In the genomic region with DNA sequence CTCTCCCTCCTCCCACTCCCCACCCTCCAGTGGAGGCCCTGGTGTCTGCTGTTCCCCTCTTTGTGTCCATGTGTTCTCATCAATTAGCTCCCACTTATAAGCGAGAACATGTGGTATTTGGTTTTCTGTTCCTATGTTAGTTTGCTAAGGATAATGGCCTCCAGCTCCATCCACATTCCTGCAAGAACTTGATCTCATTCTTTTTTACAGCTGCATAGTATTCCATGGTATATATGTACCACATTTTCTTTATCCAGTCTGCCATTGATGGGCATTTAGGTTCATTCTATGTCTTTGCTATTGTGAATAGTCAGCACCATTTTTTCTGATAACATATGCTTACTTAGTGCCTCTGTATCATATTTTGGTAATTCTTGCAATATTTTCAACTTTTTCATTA, we compare ENCODE assay signal across 7 cellular contexts. TPM values are rescaled to one million over a fixed set of nuclear protein-coding genes. Genes with fewer than 3 reads are reported as not detected.
A peak's percentile ranks its signal among the peaks of the same experiment; 100 is the strongest.
DNase-seq lines count a peak whose midpoint lies in the region; ATAC-seq and TF ChIP-seq lines count a peak whose summit lies in the region.
"Not testable (repeated sequence)": the region's sequence is repeated elsewhere in the genome, so short reads cannot be mapped to it uniquely, and the experiment has no call there.
"Had no signal": no experiment of that assay in that cellular context is flagged by ENCODE, and none has a peak within 500 bp of the region (broad histone marks: within the 10 kb centered on the region; RNA-seq: fewer than 3 reads in every experiment).

No MANE protein-coding gene starts in this region.

- H3K4me3 ChIP-seq in thyroid gland (replicated peaks in 1 of 3) = not testable (repeated sequence)

- TF ChIP-seq POLR2A in thyroid gland (IDR thresholded peaks at IDR 0.05) = not testable (repeated sequence)

- H3K4me1 ChIP-seq in thyroid gland = peaks cover 62 to 83% of the 10 kb centered on the region in 2 donors

- H3K27ac ChIP-seq in thyroid gland = peak overlapping the region; percentile 80 to 85 (median 81)

- not testable (repeated sequence) for DNase-seq in T-helper 17 cell; central memory CD8-positive, alpha-beta T cell (ENCODE audit: low spot score in 2 of 2); immature natural killer cell; natural killer cell treated with Interleukin-12 subunit alpha and Interleukin-12 subunit beta and Interleukin-15 and Interleukin-18, amount 100 ng/mL, for 72 hours (ENCODE audit: low spot score); thyroid gland

- H3K27ac Mint-ChIP-seq in IgD-negative memory B cell (peak overlapping the region in 2 of 3 donors; percentile 12 to 80), T-helper 17 cell (peak overlapping the region; percentile 94), immature natural killer cell (peak overlapping the region in 4 of 6 donors; percentile 69 to 91 (median 87))
- peak overlapping the region; percentile 91 for H3K27ac Mint-ChIP-seq in central memory CD8-positive, alpha-beta T cell (ENCODE audit: low read depth)
- peak overlapping the region; percentile 21 to 46 for H3K27ac Mint-ChIP-seq in natural killer cell treated with Interleukin-12 subunit alpha and Interleukin-12 subunit beta and Interleukin-15 and Interleukin-18, amount 100 ng/mL, for 72 hours

- H3K4me1 Mint-ChIP-seq in IgD-negative memory B cell (peaks cover 27 to 40% (median 39%) of the 10 kb centered on the region in 3 donors), T-helper 17 cell (peaks cover 30% of the 10 kb centered on the region), immature natural killer cell (peaks cover 37 to 48% of the 10 kb centered on the region in 2 donors)
- peaks cover 47% of the 10 kb centered on the region for H3K4me1 Mint-ChIP-seq in central memory CD8-positive, alpha-beta T cell
- peaks cover 30 to 37% of the 10 kb centered on the region in 2 donors for H3K4me1 Mint-ChIP-seq in natural killer cell treated with Interleukin-12 subunit alpha and Interleukin-12 subunit beta and Interleukin-15 and Interleukin-18, amount 100 ng/mL, for 72 hours (ENCODE audit: low read depth in 2 of 2)

- not testable (repeated sequence) for H3K27me3 Mint-ChIP-seq in IgD-negative memory B cell; T-helper 17 cell; central memory CD8-positive, alpha-beta T cell; immature natural killer cell (ENCODE audit: low read depth in 3 of 3); natural killer cell treated with Interleukin-12 subunit alpha and Interleukin-12 subunit beta and Interleukin-15 and Interleukin-18, amount 100 ng/mL, for 72 hours

- not testable (repeated sequence) for H3K9me3 ChIP-seq in T-helper 17 cell (ENCODE audit: control insufficient read depth, low read length, poor library complexity, severe bottlenecking); thyroid gland

- ATAC-seq in T-helper 17 cell; central memory CD8-positive, alpha-beta T cell (replicated peaks; ENCODE audit: extremely low read depth, poor library complexity, severe bottlenecking); natural killer cell treated with Interleukin-12 subunit alpha and Interleukin-12 subunit beta and Interleukin-15 and Interleukin-18, amount 100 ng/mL, for 72 hours: not testable (repeated sequence)

- not testable (repeated sequence) for H3K27me3 ChIP-seq in thyroid gland

- not testable (repeated sequence) for H3K9me3 Mint-ChIP-seq in IgD-negative memory B cell; central memory CD8-positive, alpha-beta T cell; immature natural killer cell; natural killer cell treated with Interleukin-12 subunit alpha and Interleukin-12 subunit beta and Interleukin-15 and Interleukin-18, amount 100 ng/mL, for 72 hours

- WGBS in thyroid gland, 2 donors = 93 to 95% methylated on average over 1 of the region's 1 CpG

- H3K36me3 Mint-ChIP-seq in IgD-negative memory B cell; T-helper 17 cell (ENCODE audit: low read depth); central memory CD8-positive, alpha-beta T cell (ENCODE audit: insufficient read depth); immature natural killer cell; natural killer cell treated with Interleukin-12 subunit alpha and Interleukin-12 subunit beta and Interleukin-15 and Interleukin-18, amount 100 ng/mL, for 72 hours: not testable (repeated sequence)

- not testable (repeated sequence) for H3K36me3 ChIP-seq in thyroid gland

- intact Hi-C loops in thyroid gland (cut with DNase I) = not testable (repeated sequence)

- TF ChIP-seq CTCF in thyroid gland (IDR thresholded peaks at IDR 0.05) = not testable (repeated sequence)

- H3K4me3 Mint-ChIP-seq in IgD-negative memory B cell; T-helper 17 cell; central memory CD8-positive, alpha-beta T cell; natural killer cell treated with Interleukin-12 subunit alpha and Interleukin-12 subunit beta and Interleukin-15 and Interleukin-18, amount 100 ng/mL, for 72 hours: not testable (repeated sequence)
- peak overlapping the region in 1 of 5 donors; percentile 83 for H3K4me3 Mint-ChIP-seq in immature natural killer cell

RNA-seq across cellular contexts. Expression of gene UST, which starts 33.6 kb away (rescaled TPM):
- polyA plus RNA-seq in IgD-negative memory B cell = 1.3 TPM
- 1 to 10 TPM; 3.8 to 7.3 TPM for total RNA-seq in T-helper 17 cell
- polyA plus RNA-seq in immature natural killer cell = 1 to 10 TPM; 3.7 to 6.9 (median 6.3) TPM
- 1 to 10 TPM; 1.6 to 3.0 TPM for total RNA-seq in natural killer cell treated with Interleukin-12 subunit alpha and Interleukin-12 subunit beta and Interleukin-15 and Interleukin-18, amount 100 ng/mL, for 72 hours
- 10 to 100 TPM; 73.4 to 91.2 (median 81.4) TPM for total RNA-seq in thyroid gland
- total RNA-seq: Caco-2 had no signal

Comparison
In these comparisons a context has a peak if more than half of its experiments do, and no peak if none do; other contexts are left out.
1. H3K27ac Mint-ChIP-seq: peak in every context shown above with its lines; median percentile 94 in T-helper 17 cell; 91 in central memory CD8-positive, alpha-beta T cell; 87 in immature natural killer cell; 46 in IgD-negative memory B cell; 34 in natural killer cell treated with Interleukin-12 subunit alpha and Interleukin-12 subunit beta and Interleukin-15 and Interleukin-18, amount 100 ng/mL, for 72 hours.
2. RNA of gene UST, which starts 33.6 kb away (total RNA-seq): 73.4 to 91.2 TPM in thyroid gland; 3.8 to 7.3 TPM in T-helper 17 cell and 1.6 to 3.0 TPM in natural killer cell treated with Interleukin-12 subunit alpha and Interleukin-12 subunit beta and Interleukin-15 and Interleukin-18, amount 100 ng/mL, for 72 hours; every median in the first group is over 4 times any median in the second.